ENCODE assay signal across 8 cellular contexts in the genomic region with DNA sequence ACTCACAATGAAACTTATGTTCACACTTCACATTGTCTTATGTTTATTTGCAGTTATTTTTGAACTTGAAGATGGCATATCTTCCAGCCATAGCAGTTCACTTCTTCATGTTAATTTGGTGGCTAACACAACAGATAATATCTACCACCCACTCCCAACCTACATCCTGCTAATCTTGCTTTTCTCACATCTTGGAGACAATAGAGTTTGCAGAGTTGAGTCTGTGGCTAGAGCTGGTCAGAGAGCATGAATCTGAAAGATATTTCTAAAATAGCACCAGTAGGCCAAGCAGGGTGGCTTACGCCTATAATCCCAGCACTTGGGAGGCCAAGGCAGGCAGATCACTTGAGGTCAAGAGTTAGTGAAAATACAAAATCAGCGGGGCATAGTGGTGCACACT.
DNase-seq lines count a peak whose midpoint lies in the region; ATAC-seq and TF ChIP-seq lines count a peak whose summit lies in the region.
"Not testable (repeated sequence)": the region's sequence is repeated elsewhere in the genome, so short reads cannot be mapped to it uniquely, and the experiment has no call there.

No MANE protein-coding gene starts in this region.

- not testable (repeated sequence) for H4K5ac ChIP-seq in mesendoderm (ENCODE audit: low read length)

- peak overlapping the region; percentile 82 for H3K27ac Mint-ChIP-seq in CD4-positive, alpha-beta T cell
- peak overlapping the region; percentile 87 for H3K27ac Mint-ChIP-seq in T-helper 17 cell
- H3K27ac Mint-ChIP-seq in activated CD8-positive, alpha-beta T cell treated with anti-CD3 and anti-CD28 coated beads for 36 hours, result peak overlapping the region; percentile 81
- peak overlapping the region; percentile 23 to 53 for H3K27ac Mint-ChIP-seq in activated naive CD4-positive, alpha-beta T cell treated with anti-CD3 and anti-CD28 coated beads, Interleukin-2, amount 50 U/mL, for 72 hours

- peaks cover 10% of the 10 kb centered on the region for H3K4me1 ChIP-seq in effector memory CD4-positive, alpha-beta T cell (ENCODE audit: control insufficient read depth, insufficient read depth, low read length, poor library complexity, severe bottlenecking)
- not testable (repeated sequence) for H3K4me1 ChIP-seq in mesendoderm (ENCODE audit: control insufficient read depth, low read depth, low read length)
- peaks cover 4 to 36% (median 20%) of the 10 kb centered on the region in 6 donors for H3K4me1 ChIP-seq in spleen

- H3K9ac ChIP-seq in mesendoderm (ENCODE audit: low read length), result not testable (repeated sequence)

- H3K27me3 ChIP-seq in CD4-positive, alpha-beta T cell (ENCODE audit: control insufficient read depth, insufficient read depth, low read length); effector memory CD4-positive, alpha-beta T cell (replicated peaks; ENCODE audit: control insufficient read depth, insufficient read depth, low read length, poor library complexity, severe bottlenecking); mesendoderm (ENCODE audit: insufficient read depth, low read length, poor library complexity); spleen (replicated peaks in 1 of 7): not testable (repeated sequence)

- DNase-seq in CD4-positive, alpha-beta T cell; T-helper 17 cell; activated naive CD4-positive, alpha-beta T cell treated with anti-CD3 and anti-CD28 coated beads, Interleukin-2, amount 50 U/mL, for 72 hours (ENCODE audit: low spot score in 2 of 2); effector memory CD4-positive, alpha-beta T cell; spleen: not testable (repeated sequence)
- peak; percentile 25 for DNase-seq in activated CD8-positive, alpha-beta T cell treated with anti-CD3 and anti-CD28 coated beads for 36 hours
- DNase-seq in mesendoderm, result peak; percentile 54

- H3K27me3 Mint-ChIP-seq in CD4-positive, alpha-beta T cell; T-helper 17 cell; activated CD8-positive, alpha-beta T cell treated with anti-CD3 and anti-CD28 coated beads for 36 hours: not testable (repeated sequence)

- H3K36me3 Mint-ChIP-seq in CD4-positive, alpha-beta T cell (ENCODE audit: low read depth); T-helper 17 cell (ENCODE audit: low read depth); activated CD8-positive, alpha-beta T cell treated with anti-CD3 and anti-CD28 coated beads for 36 hours (ENCODE audit: low read depth); activated naive CD4-positive, alpha-beta T cell treated with anti-CD3 and anti-CD28 coated beads, Interleukin-2, amount 50 U/mL, for 72 hours: not testable (repeated sequence)

- H3K9me3 Mint-ChIP-seq in CD4-positive, alpha-beta T cell; activated CD8-positive, alpha-beta T cell treated with anti-CD3 and anti-CD28 coated beads for 36 hours; activated naive CD4-positive, alpha-beta T cell treated with anti-CD3 and anti-CD28 coated beads, Interleukin-2, amount 50 U/mL, for 72 hours: not testable (repeated sequence)

- H3K56ac ChIP-seq in mesendoderm (ENCODE audit: low read length), result not testable (repeated sequence)

- TF ChIP-seq POLR2A in spleen (IDR thresholded peaks at IDR 0.05), result not testable (repeated sequence)

- not testable (repeated sequence) for H3K36me3 ChIP-seq in KOPT-K1 (ENCODE audit: insufficient read depth, low read length); effector memory CD4-positive, alpha-beta T cell (ENCODE audit: control insufficient read depth, insufficient read depth, low read length); mesendoderm (ENCODE audit: control insufficient read depth, insufficient read depth, low read length); spleen

- H2BK15ac ChIP-seq in mesendoderm (replicated peaks; ENCODE audit: low read depth), result not testable (repeated sequence)

- CTCF ChIA-PET in CD4-positive, alpha-beta T cell (lab: Charles Lee), result not testable (repeated sequence)
- CTCF ChIA-PET in activated CD8-positive, alpha-beta T cell treated with anti-CD3 and anti-CD28 coated beads for 36 hours (lab: Charles Lee), result interaction anchor here (1.3 to 2.1 kb wide), 6 partner anchors 17 to 205 kb away, joined by 3 to 9 read pairs (median 6); no protein-coding TSS in a partner anchor

- H3K4ac ChIP-seq in mesendoderm (ENCODE audit: low read depth, low read length), result not testable (repeated sequence)

- peaks cover 30% of the 10 kb centered on the region for H3K4me1 Mint-ChIP-seq in CD4-positive, alpha-beta T cell (ENCODE audit: low read depth)
- H3K4me1 Mint-ChIP-seq in T-helper 17 cell, result peaks cover 33% of the 10 kb centered on the region
- H3K4me1 Mint-ChIP-seq in activated CD8-positive, alpha-beta T cell treated with anti-CD3 and anti-CD28 coated beads for 36 hours (ENCODE audit: low read depth), result peaks cover 28% of the 10 kb centered on the region

- peak overlapping the region; percentile 39 for H3K27ac ChIP-seq in CD4-positive, alpha-beta T cell (ENCODE audit: low read depth, low read length)
- H3K27ac ChIP-seq in KOPT-K1 (ENCODE audit: low read depth, low read length, poor library complexity, severe bottlenecking) (peak overlapping the region; percentile 47), spleen (peak overlapping the region in 7 of 8 donors; percentile 48 to 76 (median 55))
- H3K27ac ChIP-seq in effector memory CD4-positive, alpha-beta T cell (ENCODE audit: insufficient read depth, low read length, poor library complexity, severe bottlenecking), result peak overlapping the region; percentile 37
- not testable (repeated sequence) for H3K27ac ChIP-seq in mesendoderm (ENCODE audit: low read depth, low read length)

- H3K4me3 Mint-ChIP-seq in CD4-positive, alpha-beta T cell, result peak overlapping the region; percentile 87
- peak overlapping the region; percentile 82 for H3K4me3 Mint-ChIP-seq in T-helper 17 cell
- H3K4me3 Mint-ChIP-seq in activated CD8-positive, alpha-beta T cell treated with anti-CD3 and anti-CD28 coated beads for 36 hours, result peak overlapping the region; percentile 63

- H3K18ac ChIP-seq in mesendoderm (ENCODE audit: low read length), result not testable (repeated sequence)

- intact Hi-C loops in CD4-positive, alpha-beta T cell (cut with DNase I, micrococcal nuclease); activated CD8-positive, alpha-beta T cell treated with anti-CD3 and anti-CD28 coated beads for 36 hours (cut with micrococcal nuclease); spleen (cut with DNase I; ENCODE audit: low total_unique reads): not testable (repeated sequence)

- H3K79me2 ChIP-seq in mesendoderm (ENCODE audit: control insufficient read depth, insufficient read depth, low read length), result not testable (repeated sequence)

- not testable (repeated sequence) for H4K8ac ChIP-seq in mesendoderm (ENCODE audit: low read depth, low read length)

- not testable (repeated sequence) for H2BK120ac ChIP-seq in mesendoderm (ENCODE audit: low read depth, low read length)

- H3K4me3 ChIP-seq in effector memory CD4-positive, alpha-beta T cell (ENCODE audit: insufficient read depth, low read depth, low read length, poor library complexity, severe bottlenecking), result peak overlapping the region; percentile 58
- H3K4me3 ChIP-seq in mesendoderm (ENCODE audit: low read length), result not testable (repeated sequence)
- peak overlapping the region in 5 of 8 donors; percentile 6 to 57 (median 11) for H3K4me3 ChIP-seq in spleen

- not testable (repeated sequence) for TF ChIP-seq CTCF in CD4-positive, alpha-beta T cell (IDR thresholded peaks at IDR 0.05); activated CD8-positive, alpha-beta T cell treated with anti-CD3 and anti-CD28 coated beads for 36 hours (IDR thresholded peaks at IDR 0.05); spleen (IDR thresholded peaks at IDR 0.05 in 8 of 11, conservative IDR thresholded peaks at IDR 0.05 in 3 of 11)

- not testable (repeated sequence) for H3K9me3 ChIP-seq in CD4-positive, alpha-beta T cell (ENCODE audit: control insufficient read depth, low read length); KOPT-K1 (ENCODE audit: insufficient read depth, low read length, poor library complexity, severe bottlenecking); T-helper 17 cell (ENCODE audit: control insufficient read depth, low read length, poor library complexity, severe bottlenecking); effector memory CD4-positive, alpha-beta T cell (ENCODE audit: control insufficient read depth, low read length); spleen

- H2BK5ac ChIP-seq in mesendoderm (ENCODE audit: low read length), result not testable (repeated sequence)

- ATAC-seq in CD4-positive, alpha-beta T cell (ENCODE audit: poor library complexity), result peak; percentile 78
- peak; percentile 90 for ATAC-seq in T-helper 17 cell
- ATAC-seq in activated CD8-positive, alpha-beta T cell treated with anti-CD3 and anti-CD28 coated beads for 36 hours, result peak; percentile 82
- ATAC-seq in activated naive CD4-positive, alpha-beta T cell treated with anti-CD3 and anti-CD28 coated beads, Interleukin-2, amount 50 U/mL, for 72 hours, result peak; percentile 64 to 81

- H3K79me1 ChIP-seq in mesendoderm (ENCODE audit: low read length), result not testable (repeated sequence)

- WGBS in mesendoderm (ENCODE audit: extremely low coverage, insufficient coverage, low lambda C conversion rate), result no CpG with 5 or more reads among the region's 2 CpGs
- WGBS in spleen, 5 donors, result 64 to 80% (median 72%) methylated on average over 2 of the region's 2 CpGs

- POLR2A ChIA-PET in CD4-positive, alpha-beta T cell (lab: Charles Lee), result not testable (repeated sequence)
- POLR2A ChIA-PET in activated CD8-positive, alpha-beta T cell treated with anti-CD3 and anti-CD28 coated beads for 36 hours (lab: Charles Lee), result interaction anchor here (1.2 kb wide), 1 partner anchor 22 kb away, joined by 3 read pairs; no protein-coding TSS in a partner anchor

- H3K4me2 ChIP-seq in mesendoderm (ENCODE audit: low read length), result not testable (repeated sequence)

- H3K23ac ChIP-seq in mesendoderm (ENCODE audit: low read length), result not testable (repeated sequence)

- not testable (repeated sequence) for H2AK5ac ChIP-seq in mesendoderm (ENCODE audit: low read length)
